30 cellular contexts compared by ENCODE assay signal in genomic region chr13:112342841-112343361, GRCh38. TPM values are rescaled to one million over a fixed set of nuclear protein-coding genes. Genes with fewer than 3 reads are reported as not detected.
DNase-seq lines count a peak whose midpoint lies in the region; ATAC-seq, FAIRE-seq and TF ChIP-seq lines count a peak whose summit lies in the region.
"Had no signal": no experiment of that assay in that cellular context is flagged by ENCODE, and none has a peak within 500 bp of the region (broad histone marks: within the 10 kb centered on the region; RNA-seq: fewer than 3 reads in every experiment).

No MANE protein-coding gene starts in this region.

- H3K27ac ChIP-seq in A549 (no peak overlapping the region), MM.1S (ENCODE audit: low read length) (no peak overlapping the region), kidney (ENCODE audit: low read depth in 2 of 2, low read length in 2 of 2) (no peak overlapping the region), coronary artery (no peak overlapping the region)
- H3K27ac ChIP-seq: BLaER1 treated with 17β-estradiol and CSF1 and Interleukin-3, amounts not matched to agents 10 nM and 100 nM; RWPE1 had no signal

- TF ChIP-seq CTCF in A549 (IDR thresholded peaks at IDR 0.05) (no peak), MM.1S (IDR thresholded peaks at IDR 0.05; ENCODE audit: low read length) (no peak), kidney (IDR thresholded peaks at IDR 0.05; ENCODE audit: borderline replicate concordance, extremely low read depth, insufficient read depth) (no peak), coronary artery (IDR thresholded peaks at IDR 0.05) (no peak)

- H3K9me3 ChIP-seq in A549 (no peaks in the 10 kb centered on the region), MM.1S (replicated peaks; ENCODE audit: insufficient read depth, low read length) (no peaks in the 10 kb centered on the region), kidney (ENCODE audit: control insufficient read depth in 1 of 2, low read length in 2 of 2) (no peaks in the 10 kb centered on the region)
- H3K9me3 ChIP-seq: MG63 had no signal

- H3F3A ChIP-seq in MM.1S (ENCODE audit: insufficient read depth, low read length): no peaks in the 10 kb centered on the region

- DNase-seq in A549 (ENCODE audit: low read depth in 1 of 2, low spot score in 1 of 2) (no peak), MM.1S (no peak), kidney (peak; percentile 70), posterior vena cava (ENCODE audit: low spot score) (peak; percentile 69), NCI-H774 (lab: John Stamatoyannopoulos, UW) (no peak), coronary artery (ENCODE audit: low spot score) (no peak)
- DNase-seq: CD4-positive, alpha-beta T cell; COR-L47; DMS53; H7; KBM-7; MG63; NCI-H1048; NCI-H1417; NCI-H1694; NCI-H2029 treated with DMSO at 0.1 percent for 48 hours; NCI-H226; NCI-H510A; NK-92 treated with Interleukin-12 subunit alpha and Interleukin-12 subunit beta, amount 100 ng/mL, for 24 hours had no signal

- H3K9ac ChIP-seq in MM.1S (ENCODE audit: low read length): no peak overlapping the region
- no peak overlapping the region for H3K9ac ChIP-seq in kidney (ENCODE audit: low read length in 2 of 2)
- H3K9ac ChIP-seq: BLaER1 treated with 17β-estradiol and CSF1 and Interleukin-3, amounts not matched to agents 10 nM and 100 nM had no signal

- no peaks in the 10 kb centered on the region for H3K36me3 ChIP-seq in MM.1S (replicated peaks; ENCODE audit: insufficient read depth, low read length)
- H3K36me3 ChIP-seq in kidney (ENCODE audit: control insufficient read depth in 1 of 2, insufficient read depth in 2 of 2, low read length in 2 of 2): no peaks in the 10 kb centered on the region
- H3K36me3 ChIP-seq: BLaER1 treated with 17β-estradiol and CSF1 and Interleukin-3, amounts not matched to agents 10 nM and 100 nM; MG63 had no signal

- peak overlapping the region; percentile 44; the same call in 1 of the 2 replicates for H2AFZ ChIP-seq in MM.1S (ENCODE audit: low read length)

- peaks cover 14% of the 10 kb centered on the region for H3K27me3 ChIP-seq in MM.1S (replicated peaks; ENCODE audit: insufficient read depth, low read length)

- FAIRE-seq in A549 (lab: Jason Lieb, UNC) (no peak), kidney (lab: Jason Lieb, UNC) (no peak)
- FAIRE-seq: GM18507 had no signal

- H3K4me1 ChIP-seq in A549 (no peaks in the 10 kb centered on the region), MM.1S (ENCODE audit: low read length) (no peaks in the 10 kb centered on the region), kidney (ENCODE audit: control insufficient read depth in 1 of 2, insufficient read depth in 1 of 2, low read depth in 1 of 2, low read length in 2 of 2) (no peaks in the 10 kb centered on the region)

- no peaks in the 10 kb centered on the region for H3K9me2 ChIP-seq in MM.1S (replicated peaks; ENCODE audit: insufficient read depth, low read length)

- no peak for TF ChIP-seq POLR2A in A549 (IDR thresholded peaks at IDR 0.05; ENCODE audit: low read length)

- H3K4me2 ChIP-seq in A549 (peak overlapping the region; percentile 60; the same call in 2 of the 3 replicates), MM.1S (ENCODE audit: low read depth, low read length) (peak overlapping the region; percentile 90)
- H3K4me2 ChIP-seq: BLaER1 treated with 17β-estradiol and CSF1 and Interleukin-3, amounts not matched to agents 10 nM and 100 nM had no signal

- no peak for TF ChIP-seq RAD21 in A549 (conservative IDR thresholded peaks at IDR 0.05 in 1 of 2, IDR thresholded peaks at IDR 0.05 in 1 of 2)

- 57% methylated on average over 1 of the region's 50 CpGs for WGBS in A549 (ENCODE audit: missing lambda C conversion rate)

- ATAC-seq in A549: no peak
- ATAC-seq in HG03378 (IDR thresholded peaks at IDR 0.05; ENCODE audit: unreplicated experiment): no peak
- ATAC-seq: Panc1 had no signal

- H3K4me3 ChIP-seq in A549 (no peak overlapping the region), MM.1S (ENCODE audit: low read length) (peak overlapping the region; percentile 48), kidney (ENCODE audit: low read length in 2 of 2) (no peak overlapping the region), coronary artery (no peak overlapping the region)
- H3K4me3 ChIP-seq: BLaER1 treated with 17β-estradiol and CSF1 and Interleukin-3, amounts not matched to agents 10 nM and 100 nM; MG63 had no signal

- no peaks in the 10 kb centered on the region for H3K79me2 ChIP-seq in MM.1S (ENCODE audit: low read length)

- POLR2A ChIA-PET in A549 (lab: Yijun Ruan, JAX): no interaction called here

- CTCF ChIA-PET in A549 (lab: Yijun Ruan, JAX): no interaction called here

- intact Hi-C loops in kidney (cut with DNase I) (no loop called here), posterior vena cava (cut with DNase I) (no loop called here)

- no peaks in the 10 kb centered on the region for H4K20me1 ChIP-seq in MM.1S (ENCODE audit: insufficient read depth, low read length)

- TF ChIP-seq EP300 in A549 (IDR thresholded peaks at IDR 0.05): no peak

TF ChIP-seq in A549, 52 proteins besides CTCF, POLR2A, EP300 and RAD21:
- TF ChIP-seq ZFP36 (IDR thresholded peaks at IDR 0.05; ENCODE audit: borderline replicate concordance, partially characterized antibody) (no peak), HES2 (IDR thresholded peaks at IDR 0.05) (no peak), FOXS1 (CRISPR knock-in tag; IDR thresholded peaks at IDR 0.05) (no peak), FOSB (CRISPR knock-in tag; IDR thresholded peaks at IDR 0.05) (no peak), HMGXB4 (CRISPR knock-in tag; IDR thresholded peaks at IDR 0.05; ENCODE audit: borderline replicate concordance) (no peak), NPAS2 (CRISPR knock-in tag; IDR thresholded peaks at IDR 0.05; ENCODE audit: borderline replicate concordance) (no peak), RCOR1 (IDR thresholded peaks at IDR 0.05; ENCODE audit: low read depth, low read length) (no peak), HOXB5 (CRISPR knock-in tag; IDR thresholded peaks at IDR 0.05) (no peak), CHD4 (IDR thresholded peaks at IDR 0.05; ENCODE audit: borderline replicate concordance) (no peak), EHF (CRISPR knock-in tag; IDR thresholded peaks at IDR 0.05) (no peak), CHD2 (IDR thresholded peaks at IDR 0.05; ENCODE audit: low read length, partially characterized antibody) (no peak), RARB (CRISPR knock-in tag; IDR thresholded peaks at IDR 0.05) (no peak), GATA3 (IDR thresholded peaks at IDR 0.05; ENCODE audit: borderline replicate concordance) (no peak), NFE2L2 (conservative IDR thresholded peaks at IDR 0.05; ENCODE audit: low read length) (no peak), ESRRA (IDR thresholded peaks at IDR 0.05; ENCODE audit: borderline replicate concordance, low read length) (no peak), PHF8 (IDR thresholded peaks at IDR 0.05; ENCODE audit: borderline replicate concordance, low read depth) (no peak), BHLHE40 (IDR thresholded peaks at IDR 0.05; ENCODE audit: low read depth, low read length) (no peak), MYC (IDR thresholded peaks at IDR 0.05; ENCODE audit: borderline replicate concordance, low read length) (no peak), MAFK (IDR thresholded peaks at IDR 0.05; ENCODE audit: partially characterized antibody) (no peak), HOXA7 (CRISPR knock-in tag; IDR thresholded peaks at IDR 0.05) (no peak)

RNA-seq across cellular contexts. Expression of gene SPACA7, which starts 33.3 kb away (rescaled TPM):
- polyA plus RNA-seq in A549 (2011; rRNA removed) (not detected in 2 replicates), A549 (2017; fragmentation: RNase III; extraction: RNeasy Plus Mini Kit Qiagen cat#74134 plus additional on column Dnase treatment) (not detected in 3 replicates), kidney (ENCODE audit: insufficient read depth, low read depth, low replicate concordance) (not detected)
- polyA plus RNA-seq in A549 (2012; cell fraction: cytosol; rRNA removed): not detected in 2 replicates
- polyA plus RNA-seq in A549 (2012; cell fraction: nucleus; rRNA removed): not detected in 2 replicates
- not detected in 2 replicates for polyA minus RNA-seq in A549 (2011; rRNA and poly(A)+ RNA removed)
- total RNA-seq in kidney (not detected), posterior vena cava (not detected)
- total RNA-seq: A172; CD4-positive, alpha-beta T cell; Daoy; G401; H7; LHCN-M2; SK-MEL-5 had no signal
- polyA plus RNA-seq: AG04450 had no signal

Comparison
In these comparisons a context has a peak if more than half of its experiments do, and no peak if none do; other contexts are left out.
1. DNase-seq: peak in kidney (single experiment) and posterior vena cava (single experiment); none in A549 (0 of 2), MM.1S (single experiment), NCI-H774 (single experiment) and coronary artery (single experiment).